Comparison of ENCODE assay signal across 8 cellular contexts in the genomic region with DNA sequence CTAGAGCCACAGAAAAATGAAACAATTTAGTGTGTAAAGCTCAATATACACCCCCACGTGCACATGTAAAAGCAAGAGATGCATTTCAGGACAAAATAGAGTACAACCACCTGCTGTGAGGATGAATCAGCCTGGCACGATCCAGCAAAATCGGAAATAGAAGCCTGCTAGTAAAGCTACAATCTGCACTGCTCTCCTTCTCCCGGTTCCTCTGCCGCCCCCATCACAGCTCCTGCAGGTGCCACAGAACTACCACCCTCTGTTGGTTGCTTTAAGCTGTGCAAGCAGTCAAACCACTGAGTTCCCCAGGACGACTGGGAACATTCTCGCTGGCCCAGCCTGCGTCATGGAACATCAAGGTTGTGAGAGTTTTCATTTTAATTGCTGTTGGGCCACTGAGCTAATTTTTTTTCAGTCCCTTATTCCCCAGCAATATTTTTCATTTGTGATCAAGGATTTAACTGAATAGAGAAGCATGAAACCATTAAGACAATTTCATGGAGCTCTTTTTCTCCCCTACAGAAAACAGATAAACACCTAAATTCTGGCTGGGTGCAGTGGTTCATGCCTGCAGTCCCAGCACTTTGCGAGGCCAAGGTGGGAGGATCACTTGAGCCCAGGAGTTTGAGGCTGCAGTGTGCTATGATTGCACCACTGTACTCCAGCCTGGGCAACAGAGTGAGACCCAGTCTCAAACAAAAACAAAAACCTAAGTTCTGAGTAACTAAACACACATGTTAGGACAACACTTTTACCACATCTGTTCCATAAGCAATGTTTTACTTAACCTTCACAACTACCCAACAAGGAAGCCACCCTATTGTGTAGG. TPM values are rescaled to one million over a fixed set of nuclear protein-coding genes. Genes with fewer than 3 reads are reported as not detected.
DNase-seq lines count a peak whose midpoint lies in the region; ATAC-seq and TF ChIP-seq lines count a peak whose summit lies in the region.

No MANE protein-coding gene starts in this region.

- ATAC-seq in GM21576 (IDR thresholded peaks at IDR 0.05; ENCODE audit: unreplicated experiment): peak; percentile 59
- no peak for ATAC-seq in GM19467 (IDR thresholded peaks at IDR 0.05; ENCODE audit: unreplicated experiment)

- DNase-seq in AG08396 (ENCODE audit: low spot score) (peak; percentile 38), NCI-H2196 treated with DMSO at 0.1 percent for 48 hours (lab: John Stamatoyannopoulos, UW; ENCODE audit: unreplicated experiment) (peak; percentile 63), dermis blood vessel endothelial cell (peak; percentile 64), medulla oblongata (ENCODE audit: extremely low spot score) (peak; percentile 87)
- DNase-seq in stimulated activated naive CD4-positive, alpha-beta T cell (lab: John Stamatoyannopoulos, UW): peak; percentile 2 to 30 (median 6)

- peak; percentile 34 for TF ChIP-seq CTCF in WI38 (IDR thresholded peaks at IDR 0.05; ENCODE audit: low read depth, low read length)

- no peak overlapping the region for H3K4me3 ChIP-seq in WI38 (ENCODE audit: low read depth, low read length)

RNA-seq across cellular contexts. Expression of a gene that starts 47.6 kb away (rescaled TPM):
- 0.17 and 1.3 TPM in 2 replicates for total RNA-seq in dermis blood vessel endothelial cell

Comparison
In these comparisons a context has a peak if more than half of its experiments do, and no peak if none do; other contexts are left out.
1. DNase-seq: peak in every context shown above with its lines; median percentile 87 in medulla oblongata; 64 in dermis blood vessel endothelial cell; 63 in NCI-H2196 treated with DMSO at 0.1 percent for 48 hours; 38 in AG08396; 6 in stimulated activated naive CD4-positive, alpha-beta T cell.